Comparison of ENCODE assay signal across 9 cellular contexts in the genomic region with DNA sequence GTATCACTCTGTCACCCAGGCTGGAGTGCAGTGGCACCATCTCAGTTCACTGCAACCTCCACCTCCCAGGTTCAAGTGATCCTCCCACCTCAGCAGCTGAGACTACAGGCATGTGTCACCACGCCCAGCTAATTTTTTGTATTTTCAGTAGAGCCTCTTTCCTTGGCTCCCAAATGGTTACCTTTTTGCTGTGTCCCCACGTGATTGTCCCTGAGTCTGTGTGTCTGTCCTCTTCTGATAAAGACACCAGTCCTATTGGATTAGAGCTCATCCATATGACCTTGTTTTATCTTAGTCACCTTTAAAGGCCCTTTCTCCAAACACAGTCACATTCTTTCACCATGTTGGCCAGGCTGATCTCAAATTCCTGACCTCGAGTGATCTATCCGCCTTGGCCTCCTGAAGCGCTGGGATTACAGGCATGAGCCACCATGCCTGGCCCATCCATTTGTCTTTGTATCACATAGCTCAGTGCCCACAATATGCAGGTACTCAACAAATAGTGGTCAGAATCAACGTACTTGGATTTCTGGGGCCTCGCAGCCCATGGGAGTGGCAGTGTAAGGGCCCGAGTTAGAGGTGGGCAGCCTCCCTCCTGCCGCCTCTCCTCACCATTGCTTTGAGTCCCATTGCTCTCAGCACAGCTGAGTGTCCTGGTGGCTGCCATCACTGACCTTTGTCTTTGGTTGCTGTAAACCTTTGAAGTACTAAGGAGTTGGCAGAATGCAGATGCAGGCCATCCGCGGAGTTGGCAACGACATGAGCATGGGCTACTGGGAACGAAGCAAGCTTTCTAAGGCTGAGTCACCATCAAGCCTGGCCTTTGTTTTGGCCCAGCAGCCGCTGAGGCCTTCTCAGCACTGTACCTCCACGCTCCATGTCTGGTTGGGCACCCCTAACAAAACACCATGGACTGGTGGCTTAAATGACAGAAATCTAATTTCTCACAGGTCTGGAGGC. TPM values are rescaled to one million over a fixed set of nuclear protein-coding genes. Genes with fewer than 3 reads are reported as not detected.
DNase-seq lines count a peak whose midpoint lies in the region; ATAC-seq, FAIRE-seq and TF ChIP-seq lines count a peak whose summit lies in the region.
"Had no signal": no experiment of that assay in that cellular context is flagged by ENCODE, and none has a peak within 500 bp of the region (broad histone marks: within the 10 kb centered on the region; RNA-seq: fewer than 3 reads in every experiment).

No MANE protein-coding gene starts in this region.

- H3K9me3 ChIP-seq in K562 (replicated peaks; ENCODE audit: control insufficient read depth, insufficient read depth, low read depth, low read length) (peaks cover 9% of the 10 kb centered on the region), smooth muscle cell (replicated peaks; ENCODE audit: low read depth) (no peaks in the 10 kb centered on the region), HAP-1 (no peaks in the 10 kb centered on the region), SK-N-SH (no peaks in the 10 kb centered on the region)

- peak; percentile 79 for FAIRE-seq in K562 (lab: Jason Lieb, UNC)

- no TSS peak for BruUV-seq in K562 (replicated peaks; lab: Mats Ljungman, UMichigan)

- DNase-seq in activated CD4-positive, alpha-beta T cell treated with anti-CD3 and anti-CD28 coated beads for 48 hours: peak; percentile 45
- DNase-seq in activated CD4-positive, alpha-beta T cell treated with anti-CD3 and anti-CD28 coated beads, Interleukin-2, amount 50 U/mL, for 48 hours: no peak
- DNase-seq in K562 (ENCODE audit: extremely low read depth in 1 of 4, low spot score in 3 of 4) (peak in 2 of 4 experiments; percentile 48 to 80), smooth muscle cell (lab: John Stamatoyannopoulos, UW; ENCODE audit: unreplicated experiment) (no peak), HAP-1 (ENCODE audit: low spot score in 2 of 2) (no peak), GDM1 (lab: John Stamatoyannopoulos, UW) (no peak), SK-N-SH (no peak)
- DNase-seq: foreskin melanocyte had no signal

- ATAC-seq in HG03457 (IDR thresholded peaks at IDR 0.05; ENCODE audit: unreplicated experiment) (peak; percentile 5), K562 (peak; percentile 69)

- H3K4me2 ChIP-seq in K562 (ENCODE audit: insufficient read depth, low read length) (peak overlapping the region; percentile 13; the same call in 1 of the 2 replicates), smooth muscle cell (no peak overlapping the region), SK-N-SH (no peak overlapping the region)

- no peaks in the 10 kb centered on the region for H3K9me2 ChIP-seq in SK-N-SH

- intact Hi-C loops in K562 (cut with micrococcal nuclease): no loop called here

- TF ChIP-seq EP300 in K562 (IDR thresholded peaks at IDR 0.05; ENCODE audit: low read length) (peak; percentile 72), SK-N-SH (IDR thresholded peaks at IDR 0.05; ENCODE audit: borderline replicate concordance in 1 of 2, low read depth in 1 of 2, low read length in 1 of 2) (no peak)

- in situ Hi-C loops in K562 (cut with MboI): no loop called here
- in situ Hi-C loops in HAP-1 (cut with MboI; ENCODE audit: low sequenced_read_pairs): no loop called here

- 58% methylated on average over 15 of the region's 15 CpGs for WGBS in K562 (ENCODE audit: insufficient coverage, low coverage, missing lambda C conversion rate)
- WGBS in smooth muscle cell (ENCODE audit: low lambda C conversion rate): 85% methylated on average over 15 of the region's 15 CpGs
- 97% methylated on average over 11 of the region's 15 CpGs for WGBS in SK-N-SH (ENCODE audit: low lambda C conversion rate)

- CTCF ChIA-PET in K562 (lab: Yijun Ruan, JAX; ENCODE audit: low intra/inter-chr PET ratio) (interaction anchor here (0.6 kb wide), 1 partner anchor 42 kb away, joined by 3 read pairs; no protein-coding TSS in a partner anchor), SK-N-SH (lab: Yijun Ruan, JAX) (interaction anchor here (1.4 to 1.6 kb wide), 2 partner anchors 15 to 33 kb away, joined by 3 to 4 read pairs; no protein-coding TSS in a partner anchor)

- H3K27ac ChIP-seq in K562 (ENCODE audit: extremely low read depth, low read depth, low read length) (peak overlapping the region; percentile 84), smooth muscle cell (ENCODE audit: low read depth) (peak overlapping the region; percentile 72), SK-N-SH (ENCODE audit: low read depth in 2 of 2, low read length in 1 of 2) (peak overlapping the region in 1 of 2 experiments; percentile 2; a peak in 1 of 4 replicates)

- H3K79me2 ChIP-seq in K562 (ENCODE audit: control insufficient read depth, insufficient read depth, low read length) (no peaks in the 10 kb centered on the region), smooth muscle cell (ENCODE audit: low read depth) (no peaks in the 10 kb centered on the region), SK-N-SH (ENCODE audit: insufficient read depth) (no peaks in the 10 kb centered on the region)

- TF ChIP-seq POLR2A in K562 (conservative IDR thresholded peaks at IDR 0.05): no peak

- TF ChIP-seq CTCF in K562 (IDR thresholded peaks at IDR 0.05 in 2 of 3, conservative IDR thresholded peaks at IDR 0.05 in 1 of 3; ENCODE audit: insufficient read depth in 2 of 3, low read depth in 1 of 3, low read length in 3 of 3) (no peak), smooth muscle cell (IDR thresholded peaks at IDR 0.05; ENCODE audit: borderline replicate concordance, insufficient read depth, poor library complexity, severe bottlenecking) (no peak), SK-N-SH (IDR thresholded peaks at IDR 0.05) (no peak)

- peaks cover 62% of the 10 kb centered on the region; the same call in 2 of the 3 replicates for H3K36me3 ChIP-seq in K562 (ENCODE audit: control insufficient read depth, insufficient read depth, low read length)
- H3K36me3 ChIP-seq in smooth muscle cell (ENCODE audit: low read depth): no peaks in the 10 kb centered on the region
- peaks cover 76% of the 10 kb centered on the region for H3K36me3 ChIP-seq in HAP-1 (replicated peaks)
- peaks cover 4 to 8% of the 10 kb centered on the region in 2 experiments for H3K36me3 ChIP-seq in SK-N-SH (replicated peaks in 1 of 2; ENCODE audit: control insufficient read depth in 1 of 2, insufficient read depth in 2 of 2, low read length in 1 of 2)

- TF ChIP-seq RAD21 in K562 (CRISPR knock-in tag; conservative IDR thresholded peaks at IDR 0.05 in 1 of 2, IDR thresholded peaks at IDR 0.05 in 1 of 2): no peak
- TF ChIP-seq RAD21 in SK-N-SH (IDR thresholded peaks at IDR 0.05; ENCODE audit: low read length): no peak

- H3K4me3 ChIP-seq in K562 (no peak overlapping the region), smooth muscle cell (no peak overlapping the region), HAP-1 (no peak overlapping the region), SK-N-SH (ENCODE audit: low read depth in 2 of 2, low read length in 1 of 2) (no peak overlapping the region)

- peaks cover 5% of the 10 kb centered on the region for H3K9me1 ChIP-seq in K562 (ENCODE audit: control insufficient read depth, insufficient read depth, low read length)

- peaks cover 12% of the 10 kb centered on the region for H3F3A ChIP-seq in smooth muscle cell (ENCODE audit: low read depth)
- peaks cover 3% of the 10 kb centered on the region for H3F3A ChIP-seq in SK-N-SH (replicated peaks; ENCODE audit: insufficient read depth)

- peaks cover 38 to 48% of the 10 kb centered on the region in 2 experiments for H3K4me1 ChIP-seq in K562 (replicated peaks in 1 of 2; ENCODE audit: control insufficient read depth in 2 of 2, insufficient read depth in 2 of 2, low read length in 2 of 2)
- H3K4me1 ChIP-seq in smooth muscle cell (ENCODE audit: low read depth): peaks cover 12% of the 10 kb centered on the region
- H3K4me1 ChIP-seq in HAP-1: no peaks in the 10 kb centered on the region
- H3K4me1 ChIP-seq in SK-N-SH (ENCODE audit: control insufficient read depth in 1 of 2, insufficient read depth in 2 of 2, low read depth in 1 of 2, low read length in 1 of 2): peaks cover 2 to 5% of the 10 kb centered on the region in 2 experiments; a peak in 2 of 4 replicates

- no peak overlapping the region for H2AFZ ChIP-seq in K562 (ENCODE audit: low read depth, low read length)
- no peak overlapping the region for H2AFZ ChIP-seq in smooth muscle cell (ENCODE audit: low read depth)
- no peak overlapping the region for H2AFZ ChIP-seq in SK-N-SH (ENCODE audit: low read depth)

- POLR2A ChIA-PET in K562 (lab: Yijun Ruan, JAX) (interaction anchor here (0.6 to 3.3 kb wide), 7 partner anchors 8 to 227 kb away, joined by 3 to 30 read pairs (median 4); partner anchors contain the start of gene TPCN1), SK-N-SH (lab: Yijun Ruan, JAX) (interaction anchor here (0.6 kb wide), 1 partner anchor 34 kb away, joined by 3 read pairs; no protein-coding TSS in a partner anchor)

- H4K20me1 ChIP-seq in K562 (replicated peaks; ENCODE audit: control insufficient read depth, insufficient read depth, low read length): no peaks in the 10 kb centered on the region
- no peaks in the 10 kb centered on the region for H4K20me1 ChIP-seq in smooth muscle cell (ENCODE audit: low read depth)
- H4K20me1 ChIP-seq in SK-N-SH (ENCODE audit: insufficient read depth): no peaks in the 10 kb centered on the region

- H3K27me3 ChIP-seq in K562 (ENCODE audit: control insufficient read depth in 2 of 2, insufficient read depth in 2 of 2, low read length in 2 of 2): no peaks in the 10 kb centered on the region; a peak in 1 of 5 replicates
- H3K27me3 ChIP-seq in smooth muscle cell (ENCODE audit: low read depth): no peaks in the 10 kb centered on the region
- H3K27me3 ChIP-seq in HAP-1 (ENCODE audit: low read depth): no peaks in the 10 kb centered on the region
- no peaks in the 10 kb centered on the region for H3K27me3 ChIP-seq in SK-N-SH (ENCODE audit: insufficient read depth)

- H3K9ac ChIP-seq in K562 (ENCODE audit: insufficient read depth in 1 of 2, low read depth in 2 of 2, low read length in 2 of 2) (0 out of 4 replicates have a peak overlapping the region, but pooled peaks have one; percentile 9 to 14), smooth muscle cell (ENCODE audit: low read depth) (no peak overlapping the region), SK-N-SH (no peak overlapping the region)

RNA-seq across cellular contexts. Expression of gene TPCN1, which starts 9.3 kb away (rescaled TPM):
- 112 and 252 TPM in 2 replicates for total RNA-seq in K562 (2011; cell fraction: chromatin; rRNA removed; ENCODE audit: low replicate concordance)
- 110 and 123 TPM in 2 replicates for total RNA-seq in K562 (2011; cell fraction: nucleolus; rRNA removed)
- 98.7 and 108 TPM in 2 replicates for total RNA-seq in K562 (2011; cell fraction: nucleoplasm; rRNA removed)
- total RNA-seq in K562 (2014; rRNA removed) (6.4 and 9.2 TPM in 2 replicates), K562 (2014; rRNA removed; fragmentation: Illumina TruSeq; extraction: Trizol) (5.5 and 6.1 TPM in 2 replicates), K562 (2015; rRNA removed; fragmentation: Illumina TruSeq; extraction: Trizol) (7.4 and 7.8 TPM in 2 replicates), K562 (2021) (23.8 and 27.2 TPM in 2 replicates), smooth muscle cell (12.1 and 12.9 TPM in 2 replicates)
- polyA plus RNA-seq in K562 (2011; rRNA removed) (12.8 and 18.9 TPM in 2 replicates), K562 (2014; fragmentation: Illumina TruSeq; extraction: Trizol) (16.2 and 17.0 TPM in 2 replicates), K562 (2014; fragmentation: Nextera tagmentation; extraction: Ambion mirVana) (1 to 10 TPM in 1 of 2 experiments, under 1 TPM in 1; 0.80 to 1.1 TPM), K562 (2014; rRNA removed) (19.2 and 19.3 TPM in 2 replicates), smooth muscle cell (29.2 and 29.6 TPM in 2 replicates), SK-N-SH (2012; rRNA removed) (10.3 and 15.7 TPM in 2 replicates)
- 8.0 and 10.3 TPM in 2 replicates for polyA plus RNA-seq in K562 (2011; cell fraction: cytosol; rRNA removed)
- polyA plus RNA-seq in K562 (2011; cell fraction: nucleus; rRNA removed): 137 and 160 TPM in 2 replicates
- polyA plus RNA-seq in K562 (2012): 20.9 and 33.9 TPM in 2 replicates
- 7.8 and 12.1 TPM in 2 replicates for polyA minus RNA-seq in K562 (2011; rRNA and poly(A)+ RNA removed)
- polyA minus RNA-seq in K562 (2011; cell fraction: cytosol; rRNA and poly(A)+ RNA removed): 17.9 and 21.8 TPM in 2 replicates
- polyA minus RNA-seq in K562 (2011; cell fraction: nucleus; rRNA and poly(A)+ RNA removed): 30.6 and 40.4 TPM in 2 replicates
- 7.0 and 10.7 TPM in 2 replicates for polyA plus RNA-seq in SK-N-SH (2012; cell fraction: cytosol; rRNA removed)
- polyA plus RNA-seq in SK-N-SH (2012; cell fraction: nucleus; rRNA removed): 57.8 and 62.3 TPM in 2 replicates

RNA-seq across cellular contexts. Expression of gene RITA1, which starts 45.1 kb away (rescaled TPM):
- 9.9 and 32.6 TPM in 2 replicates for total RNA-seq in K562 (2011; cell fraction: chromatin; rRNA removed; ENCODE audit: low replicate concordance)
- total RNA-seq in K562 (2011; cell fraction: nucleolus; rRNA removed): 18.9 and 25.0 TPM in 2 replicates
- 17.7 and 18.0 TPM in 2 replicates for total RNA-seq in K562 (2011; cell fraction: nucleoplasm; rRNA removed)
- 40.4 and 52.0 TPM in 2 replicates for total RNA-seq in K562 (2014; rRNA removed)
- total RNA-seq in K562 (2014; rRNA removed; fragmentation: Illumina TruSeq; extraction: Trizol): 12.7 and 15.6 TPM in 2 replicates
- total RNA-seq in K562 (2015; rRNA removed; fragmentation: Illumina TruSeq; extraction: Trizol): 34.3 and 36.7 TPM in 2 replicates
- 34.9 and 38.9 TPM in 2 replicates for total RNA-seq in K562 (2021)
- 17.6 and 17.9 TPM in 2 replicates for polyA plus RNA-seq in K562 (2011; rRNA removed)
- 23.1 and 48.6 TPM in 2 replicates for polyA plus RNA-seq in K562 (2011; cell fraction: cytosol; rRNA removed)
- 10.9 and 15.7 TPM in 2 replicates for polyA plus RNA-seq in K562 (2011; cell fraction: nucleus; rRNA removed)
- polyA plus RNA-seq in K562 (2012): 23.0 and 27.5 TPM in 2 replicates
- 18.0 and 27.7 TPM in 2 replicates for polyA plus RNA-seq in K562 (2014; fragmentation: Illumina TruSeq; extraction: Trizol)
- 1 to 10 TPM; 2.8 to 3.5 TPM for polyA plus RNA-seq in K562 (2014; fragmentation: Nextera tagmentation; extraction: Ambion mirVana)
- polyA plus RNA-seq in K562 (2014; rRNA removed): 26.4 and 35.0 TPM in 2 replicates
- polyA minus RNA-seq in K562 (2011; rRNA and poly(A)+ RNA removed): 10.0 and 13.0 TPM in 2 replicates
- 12.1 and 15.7 TPM in 2 replicates for polyA minus RNA-seq in K562 (2011; cell fraction: cytosol; rRNA and poly(A)+ RNA removed)
- polyA minus RNA-seq in K562 (2011; cell fraction: nucleus; rRNA and poly(A)+ RNA removed): 11.0 and 11.4 TPM in 2 replicates
- 9.1 and 9.6 TPM in 2 replicates for total RNA-seq in smooth muscle cell
- 12.2 and 14.0 TPM in 2 replicates for polyA plus RNA-seq in smooth muscle cell
- polyA plus RNA-seq in SK-N-SH (2012; rRNA removed): 18.7 and 21.1 TPM in 2 replicates
- polyA plus RNA-seq in SK-N-SH (2012; cell fraction: cytosol; rRNA removed): 12.7 and 19.1 TPM in 2 replicates
- 13.0 and 15.6 TPM in 2 replicates for polyA plus RNA-seq in SK-N-SH (2012; cell fraction: nucleus; rRNA removed)

RNA-seq across cellular contexts. Expression of gene DDX54, which starts 45.3 kb away (rescaled TPM):
- 60.9 and 181 TPM in 2 replicates for total RNA-seq in K562 (2011; cell fraction: chromatin; rRNA removed; ENCODE audit: low replicate concordance)
- 87.0 and 87.2 TPM in 2 replicates for total RNA-seq in K562 (2011; cell fraction: nucleolus; rRNA removed)
- 56.8 and 61.4 TPM in 2 replicates for total RNA-seq in K562 (2011; cell fraction: nucleoplasm; rRNA removed)
- total RNA-seq in K562 (2014; rRNA removed) (100 and 135 TPM in 2 replicates), K562 (2014; rRNA removed; fragmentation: Illumina TruSeq; extraction: Trizol) (23.9 and 25.8 TPM in 2 replicates), K562 (2015; rRNA removed; fragmentation: Illumina TruSeq; extraction: Trizol) (48.5 and 51.4 TPM in 2 replicates), K562 (2021) (128 and 132 TPM in 2 replicates), smooth muscle cell (19.3 and 39.3 TPM in 2 replicates)
- polyA plus RNA-seq in K562 (2011; rRNA removed) (56.6 and 80.5 TPM in 2 replicates), K562 (2014; fragmentation: Illumina TruSeq; extraction: Trizol) (44.4 and 77.7 TPM in 2 replicates), K562 (2014; fragmentation: Nextera tagmentation; extraction: Ambion mirVana) (1 to 10 TPM; 1.4 to 3.1 TPM), K562 (2014; rRNA removed) (74.4 and 107 TPM in 2 replicates), smooth muscle cell (28.3 and 32.5 TPM in 2 replicates), SK-N-SH (2012; rRNA removed) (56.5 and 69.9 TPM in 2 replicates)
- polyA plus RNA-seq in K562 (2011; cell fraction: cytosol; rRNA removed): 71.0 and 78.8 TPM in 2 replicates
- polyA plus RNA-seq in K562 (2011; cell fraction: nucleus; rRNA removed): 76.8 and 95.6 TPM in 2 replicates
- polyA plus RNA-seq in K562 (2012): 48.8 and 67.9 TPM in 2 replicates
- 47.0 and 50.2 TPM in 2 replicates for polyA minus RNA-seq in K562 (2011; rRNA and poly(A)+ RNA removed)
- polyA minus RNA-seq in K562 (2011; cell fraction: cytosol; rRNA and poly(A)+ RNA removed): 52.1 and 64.3 TPM in 2 replicates
- polyA minus RNA-seq in K562 (2011; cell fraction: nucleus; rRNA and poly(A)+ RNA removed): 31.1 and 49.1 TPM in 2 replicates
- polyA plus RNA-seq in SK-N-SH (2012; cell fraction: cytosol; rRNA removed): 43.6 and 43.8 TPM in 2 replicates
- 113 and 236 TPM in 2 replicates for polyA plus RNA-seq in SK-N-SH (2012; cell fraction: nucleus; rRNA removed)

Comparison
In these comparisons a context has a peak if more than half of its experiments do, and no peak if none do; other contexts are left out.
1. H3K9ac ChIP-seq: peak in K562 (2 of 2); none in smooth muscle cell (single experiment) and SK-N-SH (single experiment).